In genomic region chr13:109010912-109011311, GRCh38 we compare ENCODE assay signal across 1 cellular context.
TF ChIP-seq lines count a peak whose summit lies in the region.

No MANE protein-coding gene starts in this region.

TF ChIP-seq in GM23338, 12 proteins besides CTCF, POLR2A, EP300 and RAD21:
- TF ChIP-seq ZNF462 (CRISPR knock-in tag; IDR thresholded peaks at IDR 0.05) = peak; percentile 73
- no peak for TF ChIP-seq EZH2 (IDR thresholded peaks at IDR 0.05; ENCODE audit: low read depth, unreplicated experiment)
